In the genomic region with DNA sequence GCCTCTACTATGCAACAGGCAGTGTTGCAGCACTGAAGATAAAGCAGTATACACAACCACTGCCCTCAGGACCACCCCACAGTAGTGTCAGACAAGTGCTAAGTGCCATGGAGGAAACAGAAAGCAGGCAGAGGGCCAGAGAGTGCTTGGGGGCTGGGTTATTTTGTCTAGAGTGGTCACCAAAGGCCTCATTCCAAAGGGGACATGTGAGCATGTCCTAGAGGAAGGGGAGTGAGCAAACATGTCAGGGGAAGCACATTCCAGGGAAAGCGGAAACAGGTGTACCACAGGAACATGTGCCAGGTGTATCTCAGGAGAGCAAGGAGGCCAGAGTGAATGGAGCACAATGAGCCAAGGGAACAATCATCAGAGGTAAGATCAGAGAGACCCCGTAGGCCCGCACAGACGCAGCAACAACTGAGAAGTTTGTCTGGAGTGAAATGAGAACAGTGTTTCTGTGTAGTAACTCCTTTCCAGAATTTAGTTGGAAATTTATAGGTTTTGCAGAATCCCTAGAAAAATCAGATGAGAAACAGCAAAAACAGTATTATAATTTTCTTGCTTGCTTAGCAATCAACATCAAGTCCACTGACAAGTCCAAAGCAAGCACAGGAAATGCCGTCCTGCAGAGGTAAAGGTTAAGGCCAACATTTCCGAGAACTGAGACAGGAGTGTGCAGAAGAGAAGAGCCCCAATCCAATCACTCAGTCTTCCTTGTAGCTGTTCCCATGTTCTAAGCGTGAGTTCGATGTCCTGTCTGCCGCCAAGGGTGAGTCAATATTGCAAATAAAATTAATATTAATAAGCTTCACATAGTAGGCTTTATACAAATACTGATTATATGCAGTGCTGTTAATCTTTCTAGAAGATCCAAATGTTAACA, we compare ENCODE assay signal across 2 cellular contexts.
TF ChIP-seq lines count a peak whose summit lies in the region.

No MANE protein-coding gene starts in this region.

TF ChIP-seq in SK-N-SH treated with all-trans-retinoic acid at 6 μM for 48 hours, 23 proteins besides CTCF, POLR2A, EP300 and RAD21 (continued from another document):
- TF ChIP-seq, protein P1, sequence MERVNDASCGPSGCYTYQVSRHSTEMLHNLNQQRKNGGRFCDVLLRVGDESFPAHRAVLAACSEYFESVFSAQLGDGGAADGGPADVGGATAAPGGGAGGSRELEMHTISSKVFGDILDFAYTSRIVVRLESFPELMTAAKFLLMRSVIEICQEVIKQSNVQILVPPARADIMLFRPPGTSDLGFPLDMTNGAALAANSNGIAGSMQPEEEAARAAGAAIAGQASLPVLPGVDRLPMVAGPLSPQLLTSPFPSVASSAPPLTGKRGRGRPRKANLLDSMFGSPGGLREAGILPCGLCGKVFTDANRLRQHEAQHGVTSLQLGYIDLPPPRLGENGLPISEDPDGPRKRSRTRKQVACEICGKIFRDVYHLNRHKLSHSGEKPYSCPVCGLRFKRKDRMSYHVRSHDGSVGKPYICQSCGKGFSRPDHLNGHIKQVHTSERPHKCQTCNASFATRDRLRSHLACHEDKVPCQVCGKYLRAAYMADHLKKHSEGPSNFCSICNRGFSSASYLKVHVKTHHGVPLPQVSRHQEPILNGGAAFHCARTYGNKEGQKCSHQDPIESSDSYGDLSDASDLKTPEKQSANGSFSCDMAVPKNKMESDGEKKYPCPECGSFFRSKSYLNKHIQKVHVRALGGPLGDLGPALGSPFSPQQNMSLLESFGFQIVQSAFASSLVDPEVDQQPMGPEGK (CRISPR knock-in tag; IDR thresholded peaks at IDR 0.05; ENCODE audit: borderline replicate concordance) = no peak
- no peak for TF ChIP-seq TOX (CRISPR knock-in tag; IDR thresholded peaks at IDR 0.05; ENCODE audit: borderline replicate concordance)
- no peak for TF ChIP-seq ZFP30 (CRISPR knock-in tag; IDR thresholded peaks at IDR 0.05)
- no peak for TF ChIP-seq OSR1 (CRISPR knock-in tag; IDR thresholded peaks at IDR 0.05)
- TF ChIP-seq TCF4 (CRISPR knock-in tag; IDR thresholded peaks at IDR 0.05; ENCODE audit: borderline replicate concordance) = no peak
- no peak for TF ChIP-seq ARNTL (CRISPR knock-in tag; IDR thresholded peaks at IDR 0.05; ENCODE audit: borderline replicate concordance, low read depth)
- TF ChIP-seq BACH2 (CRISPR knock-in tag; IDR thresholded peaks at IDR 0.05; ENCODE audit: borderline replicate concordance) = no peak
- TF ChIP-seq PPARA (CRISPR knock-in tag; IDR thresholded peaks at IDR 0.05; ENCODE audit: borderline replicate concordance) = no peak
- no peak for TF ChIP-seq ZNF8 (CRISPR knock-in tag; IDR thresholded peaks at IDR 0.05)
- no peak for TF ChIP-seq CSDC2 (CRISPR knock-in tag; IDR thresholded peaks at IDR 0.05)
- no peak for TF ChIP-seq ISL1 (CRISPR knock-in tag; IDR thresholded peaks at IDR 0.05)
- TF ChIP-seq, protein P2, sequence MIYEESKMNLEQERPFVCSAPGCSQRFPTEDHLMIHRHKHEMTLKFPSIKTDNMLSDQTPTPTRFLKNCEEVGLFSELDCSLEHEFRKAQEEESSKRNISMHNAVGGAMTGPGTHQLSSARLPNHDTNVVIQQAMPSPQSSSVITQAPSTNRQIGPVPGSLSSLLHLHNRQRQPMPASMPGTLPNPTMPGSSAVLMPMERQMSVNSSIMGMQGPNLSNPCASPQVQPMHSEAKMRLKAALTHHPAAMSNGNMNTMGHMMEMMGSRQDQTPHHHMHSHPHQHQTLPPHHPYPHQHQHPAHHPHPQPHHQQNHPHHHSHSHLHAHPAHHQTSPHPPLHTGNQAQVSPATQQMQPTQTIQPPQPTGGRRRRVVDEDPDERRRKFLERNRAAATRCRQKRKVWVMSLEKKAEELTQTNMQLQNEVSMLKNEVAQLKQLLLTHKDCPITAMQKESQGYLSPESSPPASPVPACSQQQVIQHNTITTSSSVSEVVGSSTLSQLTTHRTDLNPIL (CRISPR knock-in tag; IDR thresholded peaks at IDR 0.05; ENCODE audit: low read depth) = no peak
- no peak for TF ChIP-seq ZFP3 (CRISPR knock-in tag; IDR thresholded peaks at IDR 0.05)
- no peak for TF ChIP-seq GLIS3 (CRISPR knock-in tag; IDR thresholded peaks at IDR 0.05)
- TF ChIP-seq RARB (CRISPR knock-in tag; IDR thresholded peaks at IDR 0.05) = no peak
- no peak for TF ChIP-seq ZC3H10 (CRISPR knock-in tag; IDR thresholded peaks at IDR 0.05)
- no peak for TF ChIP-seq SNAI2 (CRISPR knock-in tag; IDR thresholded peaks at IDR 0.05)

TF ChIP-seq in WTC11, 78 proteins besides CTCF, POLR2A, EP300 and RAD21 (continued from another document):
- TF ChIP-seq, protein P3, sequence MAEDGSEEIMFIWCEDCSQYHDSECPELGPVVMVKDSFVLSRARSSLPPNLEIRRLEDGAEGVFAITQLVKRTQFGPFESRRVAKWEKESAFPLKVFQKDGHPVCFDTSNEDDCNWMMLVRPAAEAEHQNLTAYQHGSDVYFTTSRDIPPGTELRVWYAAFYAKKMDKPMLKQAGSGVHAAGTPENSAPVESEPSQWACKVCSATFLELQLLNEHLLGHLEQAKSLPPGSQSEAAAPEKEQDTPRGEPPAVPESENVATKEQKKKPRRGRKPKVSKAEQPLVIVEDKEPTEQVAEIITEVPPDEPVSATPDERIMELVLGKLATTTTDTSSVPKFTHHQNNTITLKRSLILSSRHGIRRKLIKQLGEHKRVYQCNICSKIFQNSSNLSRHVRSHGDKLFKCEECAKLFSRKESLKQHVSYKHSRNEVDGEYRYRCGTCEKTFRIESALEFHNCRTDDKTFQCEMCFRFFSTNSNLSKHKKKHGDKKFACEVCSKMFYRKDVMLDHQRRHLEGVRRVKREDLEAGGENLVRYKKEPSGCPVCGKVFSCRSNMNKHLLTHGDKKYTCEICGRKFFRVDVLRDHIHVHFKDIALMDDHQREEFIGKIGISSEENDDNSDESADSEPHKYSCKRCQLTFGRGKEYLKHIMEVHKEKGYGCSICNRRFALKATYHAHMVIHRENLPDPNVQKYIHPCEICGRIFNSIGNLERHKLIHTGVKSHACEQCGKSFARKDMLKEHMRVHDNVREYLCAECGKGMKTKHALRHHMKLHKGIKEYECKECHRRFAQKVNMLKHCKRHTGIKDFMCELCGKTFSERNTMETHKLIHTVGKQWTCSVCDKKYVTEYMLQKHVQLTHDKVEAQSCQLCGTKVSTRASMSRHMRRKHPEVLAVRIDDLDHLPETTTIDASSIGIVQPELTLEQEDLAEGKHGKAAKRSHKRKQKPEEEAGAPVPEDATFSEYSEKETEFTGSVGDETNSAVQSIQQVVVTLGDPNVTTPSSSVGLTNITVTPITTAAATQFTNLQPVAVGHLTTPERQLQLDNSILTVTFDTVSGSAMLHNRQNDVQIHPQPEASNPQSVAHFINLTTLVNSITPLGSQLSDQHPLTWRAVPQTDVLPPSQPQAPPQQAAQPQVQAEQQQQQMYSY (CRISPR knock-in tag; IDR thresholded peaks at IDR 0.05) = no peak
- TF ChIP-seq, protein P4, sequence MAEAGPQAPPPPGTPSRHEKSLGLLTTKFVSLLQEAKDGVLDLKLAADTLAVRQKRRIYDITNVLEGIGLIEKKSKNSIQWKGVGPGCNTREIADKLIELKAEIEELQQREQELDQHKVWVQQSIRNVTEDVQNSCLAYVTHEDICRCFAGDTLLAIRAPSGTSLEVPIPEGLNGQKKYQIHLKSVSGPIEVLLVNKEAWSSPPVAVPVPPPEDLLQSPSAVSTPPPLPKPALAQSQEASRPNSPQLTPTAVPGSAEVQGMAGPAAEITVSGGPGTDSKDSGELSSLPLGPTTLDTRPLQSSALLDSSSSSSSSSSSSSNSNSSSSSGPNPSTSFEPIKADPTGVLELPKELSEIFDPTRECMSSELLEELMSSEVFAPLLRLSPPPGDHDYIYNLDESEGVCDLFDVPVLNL (CRISPR knock-in tag; IDR thresholded peaks at IDR 0.05; ENCODE audit: borderline replicate concordance, low read depth) = no peak
- TF ChIP-seq, protein P5, sequence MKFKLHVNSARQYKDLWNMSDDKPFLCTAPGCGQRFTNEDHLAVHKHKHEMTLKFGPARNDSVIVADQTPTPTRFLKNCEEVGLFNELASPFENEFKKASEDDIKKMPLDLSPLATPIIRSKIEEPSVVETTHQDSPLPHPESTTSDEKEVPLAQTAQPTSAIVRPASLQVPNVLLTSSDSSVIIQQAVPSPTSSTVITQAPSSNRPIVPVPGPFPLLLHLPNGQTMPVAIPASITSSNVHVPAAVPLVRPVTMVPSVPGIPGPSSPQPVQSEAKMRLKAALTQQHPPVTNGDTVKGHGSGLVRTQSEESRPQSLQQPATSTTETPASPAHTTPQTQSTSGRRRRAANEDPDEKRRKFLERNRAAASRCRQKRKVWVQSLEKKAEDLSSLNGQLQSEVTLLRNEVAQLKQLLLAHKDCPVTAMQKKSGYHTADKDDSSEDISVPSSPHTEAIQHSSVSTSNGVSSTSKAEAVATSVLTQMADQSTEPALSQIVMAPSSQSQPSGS (CRISPR knock-in tag; IDR thresholded peaks at IDR 0.05; ENCODE audit: borderline replicate concordance, low read depth) = no peak
- TF ChIP-seq ZNF317 (CRISPR knock-in tag; IDR thresholded peaks at IDR 0.05; ENCODE audit: borderline replicate concordance, low read depth) = no peak
- TF ChIP-seq, protein P6, sequence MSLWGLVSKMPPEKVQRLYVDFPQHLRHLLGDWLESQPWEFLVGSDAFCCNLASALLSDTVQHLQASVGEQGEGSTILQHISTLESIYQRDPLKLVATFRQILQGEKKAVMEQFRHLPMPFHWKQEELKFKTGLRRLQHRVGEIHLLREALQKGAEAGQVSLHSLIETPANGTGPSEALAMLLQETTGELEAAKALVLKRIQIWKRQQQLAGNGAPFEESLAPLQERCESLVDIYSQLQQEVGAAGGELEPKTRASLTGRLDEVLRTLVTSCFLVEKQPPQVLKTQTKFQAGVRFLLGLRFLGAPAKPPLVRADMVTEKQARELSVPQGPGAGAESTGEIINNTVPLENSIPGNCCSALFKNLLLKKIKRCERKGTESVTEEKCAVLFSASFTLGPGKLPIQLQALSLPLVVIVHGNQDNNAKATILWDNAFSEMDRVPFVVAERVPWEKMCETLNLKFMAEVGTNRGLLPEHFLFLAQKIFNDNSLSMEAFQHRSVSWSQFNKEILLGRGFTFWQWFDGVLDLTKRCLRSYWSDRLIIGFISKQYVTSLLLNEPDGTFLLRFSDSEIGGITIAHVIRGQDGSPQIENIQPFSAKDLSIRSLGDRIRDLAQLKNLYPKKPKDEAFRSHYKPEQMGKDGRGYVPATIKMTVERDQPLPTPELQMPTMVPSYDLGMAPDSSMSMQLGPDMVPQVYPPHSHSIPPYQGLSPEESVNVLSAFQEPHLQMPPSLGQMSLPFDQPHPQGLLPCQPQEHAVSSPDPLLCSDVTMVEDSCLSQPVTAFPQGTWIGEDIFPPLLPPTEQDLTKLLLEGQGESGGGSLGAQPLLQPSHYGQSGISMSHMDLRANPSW (CRISPR knock-in tag; conservative IDR thresholded peaks at IDR 0.05; ENCODE audit: low read depth) = no peak
- no peak for TF ChIP-seq NFE2L1 (CRISPR knock-in tag; IDR thresholded peaks at IDR 0.05)
